1 cellular context compared by ENCODE assay signal in the genomic region with DNA sequence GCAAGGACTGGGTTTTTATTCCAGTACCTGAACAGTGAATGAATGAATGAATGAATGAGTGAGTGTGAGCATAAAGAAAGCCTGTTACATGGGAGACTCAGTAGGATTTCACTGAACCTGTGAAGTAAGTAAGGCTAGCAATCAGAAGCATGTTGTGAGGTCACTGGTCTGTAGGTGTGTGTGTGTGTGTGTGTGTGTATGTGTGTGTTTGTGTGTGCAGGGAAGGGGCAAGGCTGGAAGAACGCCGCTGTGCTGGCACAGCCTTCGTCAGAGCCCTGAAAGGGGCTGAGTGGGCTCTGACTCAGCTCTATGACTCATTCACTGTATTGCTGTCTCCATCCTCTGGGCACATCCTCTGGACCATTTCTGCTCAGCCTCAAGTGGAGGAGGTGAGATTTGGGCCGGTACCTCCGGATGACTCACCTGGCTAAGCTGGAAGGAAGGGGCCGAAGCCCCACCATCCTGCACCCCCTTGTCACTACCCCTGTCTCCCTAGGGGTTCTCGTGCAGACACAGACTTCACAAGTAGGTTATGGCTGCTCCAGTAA.
TF ChIP-seq lines count a peak whose summit lies in the region.

No MANE protein-coding gene starts in this region.

TF ChIP-seq in HepG2, 621 proteins besides CTCF, POLR2A, EP300 and RAD21:
- no peak for TF ChIP-seq TCF7 (IDR thresholded peaks at IDR 0.05; ENCODE audit: low read depth)
- no peak for TF ChIP-seq HMG20B (CRISPR knock-in tag; conservative IDR thresholded peaks at IDR 0.05)
- peak; percentile 32; the same call in 1 of the 2 replicates for TF ChIP-seq ZBTB21 (CRISPR knock-in tag; IDR thresholded peaks at IDR 0.05)
- TF ChIP-seq FOSL1 (CRISPR knock-in tag; IDR thresholded peaks at IDR 0.05; ENCODE audit: borderline replicate concordance): peak; percentile 61; the same call in 1 of the 2 replicates
- TF ChIP-seq GLI4 (CRISPR knock-in tag; IDR thresholded peaks at IDR 0.05; ENCODE audit: borderline replicate concordance): 0 out of 2 replicates have a peak, but pooled peaks have one; percentile 58
- TF ChIP-seq ZNF614 (CRISPR knock-in tag; IDR thresholded peaks at IDR 0.05; ENCODE audit: borderline replicate concordance): no peak
- TF ChIP-seq MBD4 (IDR thresholded peaks at IDR 0.05; ENCODE audit: borderline replicate concordance, low read length): no peak
- peak; percentile 73 for TF ChIP-seq MAFF (IDR thresholded peaks at IDR 0.05; ENCODE audit: low read depth, low read length)
- peak; percentile 33; the same call in 1 of the 2 replicates for TF ChIP-seq GATAD2A (CRISPR knock-in tag; IDR thresholded peaks at IDR 0.05)
- TF ChIP-seq JUN (CRISPR knock-in tag; IDR thresholded peaks at IDR 0.05): peak; percentile 82
- TF ChIP-seq MAFG (CRISPR knock-in tag; IDR thresholded peaks at IDR 0.05): peak; percentile 65; the same call in 1 of the 2 replicates
- peak in 1 of 2 experiments; percentile 56; a peak in 2 of 4 replicates for TF ChIP-seq MAFK (conservative IDR thresholded peaks at IDR 0.05 in 1 of 2, IDR thresholded peaks at IDR 0.05 in 1 of 2; ENCODE audit: low read length in 2 of 2)
- TF ChIP-seq, protein P1, sequence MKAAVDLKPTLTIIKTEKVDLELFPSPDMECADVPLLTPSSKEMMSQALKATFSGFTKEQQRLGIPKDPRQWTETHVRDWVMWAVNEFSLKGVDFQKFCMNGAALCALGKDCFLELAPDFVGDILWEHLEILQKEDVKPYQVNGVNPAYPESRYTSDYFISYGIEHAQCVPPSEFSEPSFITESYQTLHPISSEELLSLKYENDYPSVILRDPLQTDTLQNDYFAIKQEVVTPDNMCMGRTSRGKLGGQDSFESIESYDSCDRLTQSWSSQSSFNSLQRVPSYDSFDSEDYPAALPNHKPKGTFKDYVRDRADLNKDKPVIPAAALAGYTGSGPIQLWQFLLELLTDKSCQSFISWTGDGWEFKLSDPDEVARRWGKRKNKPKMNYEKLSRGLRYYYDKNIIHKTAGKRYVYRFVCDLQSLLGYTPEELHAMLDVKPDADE (CRISPR knock-in tag; IDR thresholded peaks at IDR 0.05): no peak
- peak; percentile 95 for TF ChIP-seq ZNF24 (IDR thresholded peaks at IDR 0.05)
- peak; percentile 42 for TF ChIP-seq XRCC5 (optimal IDR thresholded peaks at IDR 0.05; ENCODE audit: low read length)
- peak; percentile 82 for TF ChIP-seq CREB1 (IDR thresholded peaks at IDR 0.05)
- TF ChIP-seq CREB1 (CRISPR knock-in tag; IDR thresholded peaks at IDR 0.05): peak; percentile 56
- TF ChIP-seq SAP130 (CRISPR knock-in tag; IDR thresholded peaks at IDR 0.05; ENCODE audit: low read depth): peak; percentile 23; the same call in 1 of the 2 replicates
- TF ChIP-seq, protein P2, sequence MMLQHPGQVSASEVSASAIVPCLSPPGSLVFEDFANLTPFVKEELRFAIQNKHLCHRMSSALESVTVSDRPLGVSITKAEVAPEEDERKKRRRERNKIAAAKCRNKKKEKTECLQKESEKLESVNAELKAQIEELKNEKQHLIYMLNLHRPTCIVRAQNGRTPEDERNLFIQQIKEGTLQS (CRISPR knock-in tag; IDR thresholded peaks at IDR 0.05): peak; percentile 86
- no peak for TF ChIP-seq MZF1 (CRISPR knock-in tag; IDR thresholded peaks at IDR 0.05; ENCODE audit: borderline replicate concordance)
- peak; percentile 70; the same call in 1 of the 2 replicates for TF ChIP-seq KDM1A (CRISPR knock-in tag; IDR thresholded peaks at IDR 0.05)
- TF ChIP-seq ZEB1 (IDR thresholded peaks at IDR 0.05; ENCODE audit: insufficient replicate concordance, low read depth): peak; percentile 30
- peak; percentile 97 for TF ChIP-seq FOSL2 (CRISPR knock-in tag; IDR thresholded peaks at IDR 0.05)
- TF ChIP-seq, protein P3, sequence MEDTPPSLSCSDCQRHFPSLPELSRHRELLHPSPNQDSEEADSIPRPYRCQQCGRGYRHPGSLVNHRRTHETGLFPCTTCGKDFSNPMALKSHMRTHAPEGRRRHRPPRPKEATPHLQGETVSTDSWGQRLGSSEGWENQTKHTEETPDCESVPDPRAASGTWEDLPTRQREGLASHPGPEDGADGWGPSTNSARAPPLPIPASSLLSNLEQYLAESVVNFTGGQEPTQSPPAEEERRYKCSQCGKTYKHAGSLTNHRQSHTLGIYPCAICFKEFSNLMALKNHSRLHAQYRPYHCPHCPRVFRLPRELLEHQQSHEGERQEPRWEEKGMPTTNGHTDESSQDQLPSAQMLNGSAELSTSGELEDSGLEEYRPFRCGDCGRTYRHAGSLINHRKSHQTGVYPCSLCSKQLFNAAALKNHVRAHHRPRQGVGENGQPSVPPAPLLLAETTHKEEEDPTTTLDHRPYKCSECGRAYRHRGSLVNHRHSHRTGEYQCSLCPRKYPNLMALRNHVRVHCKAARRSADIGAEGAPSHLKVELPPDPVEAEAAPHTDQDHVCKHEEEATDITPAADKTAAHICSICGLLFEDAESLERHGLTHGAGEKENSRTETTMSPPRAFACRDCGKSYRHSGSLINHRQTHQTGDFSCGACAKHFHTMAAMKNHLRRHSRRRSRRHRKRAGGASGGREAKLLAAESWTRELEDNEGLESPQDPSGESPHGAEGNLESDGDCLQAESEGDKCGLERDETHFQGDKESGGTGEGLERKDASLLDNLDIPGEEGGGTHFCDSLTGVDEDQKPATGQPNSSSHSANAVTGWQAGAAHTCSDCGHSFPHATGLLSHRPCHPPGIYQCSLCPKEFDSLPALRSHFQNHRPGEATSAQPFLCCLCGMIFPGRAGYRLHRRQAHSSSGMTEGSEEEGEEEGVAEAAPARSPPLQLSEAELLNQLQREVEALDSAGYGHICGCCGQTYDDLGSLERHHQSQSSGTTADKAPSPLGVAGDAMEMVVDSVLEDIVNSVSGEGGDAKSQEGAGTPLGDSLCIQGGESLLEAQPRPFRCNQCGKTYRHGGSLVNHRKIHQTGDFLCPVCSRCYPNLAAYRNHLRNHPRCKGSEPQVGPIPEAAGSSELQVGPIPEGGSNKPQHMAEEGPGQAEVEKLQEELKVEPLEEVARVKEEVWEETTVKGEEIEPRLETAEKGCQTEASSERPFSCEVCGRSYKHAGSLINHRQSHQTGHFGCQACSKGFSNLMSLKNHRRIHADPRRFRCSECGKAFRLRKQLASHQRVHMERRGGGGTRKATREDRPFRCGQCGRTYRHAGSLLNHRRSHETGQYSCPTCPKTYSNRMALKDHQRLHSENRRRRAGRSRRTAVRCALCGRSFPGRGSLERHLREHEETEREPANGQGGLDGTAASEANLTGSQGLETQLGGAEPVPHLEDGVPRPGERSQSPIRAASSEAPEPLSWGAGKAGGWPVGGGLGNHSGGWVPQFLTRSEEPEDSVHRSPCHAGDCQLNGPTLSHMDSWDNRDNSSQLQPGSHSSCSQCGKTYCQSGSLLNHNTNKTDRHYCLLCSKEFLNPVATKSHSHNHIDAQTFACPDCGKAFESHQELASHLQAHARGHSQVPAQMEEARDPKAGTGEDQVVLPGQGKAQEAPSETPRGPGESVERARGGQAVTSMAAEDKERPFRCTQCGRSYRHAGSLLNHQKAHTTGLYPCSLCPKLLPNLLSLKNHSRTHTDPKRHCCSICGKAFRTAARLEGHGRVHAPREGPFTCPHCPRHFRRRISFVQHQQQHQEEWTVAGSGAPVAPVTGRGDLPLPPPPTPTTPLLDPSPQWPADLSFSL (CRISPR knock-in tag; IDR thresholded peaks at IDR 0.05): peak; percentile 83; the same call in 1 of the 2 replicates
- 0 out of 2 replicates have a peak, but pooled peaks have one; percentile 38 for TF ChIP-seq HNRNPL (IDR thresholded peaks at IDR 0.05; ENCODE audit: low read depth, low read length)
- no peak for TF ChIP-seq KLF11 (CRISPR knock-in tag; IDR thresholded peaks at IDR 0.05)
- TF ChIP-seq, protein P4, sequence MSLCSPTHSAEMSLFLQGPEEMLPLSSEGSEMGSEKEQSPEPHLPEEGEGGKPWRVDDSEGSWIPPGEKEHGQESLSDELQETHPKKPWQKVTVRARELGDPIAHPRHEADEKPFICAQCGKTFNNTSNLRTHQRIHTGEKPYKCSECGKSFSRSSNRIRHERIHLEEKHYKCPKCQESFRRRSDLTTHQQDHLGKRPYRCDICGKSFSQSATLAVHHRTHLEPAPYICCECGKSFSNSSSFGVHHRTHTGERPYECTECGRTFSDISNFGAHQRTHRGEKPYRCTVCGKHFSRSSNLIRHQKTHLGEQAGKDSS (CRISPR knock-in tag; IDR thresholded peaks at IDR 0.05; ENCODE audit: borderline replicate concordance, low read depth): 0 out of 2 replicates have a peak, but pooled peaks have one; percentile 27
